1 cellular context compared by ENCODE assay signal in genomic region chr1:152034654-152035405, GRCh38.
TF ChIP-seq lines count a peak whose summit lies in the region.

No MANE protein-coding gene starts in this region.

TF ChIP-seq in K562, 482 proteins besides CTCF, POLR2A, EP300 and RAD21 (continued from another document and continues in another):
- TF ChIP-seq CREB3L1 (IDR thresholded peaks at IDR 0.05; ENCODE audit: borderline replicate concordance, low read depth) (no peak), RAD51 (IDR thresholded peaks at IDR 0.05; ENCODE audit: borderline replicate concordance, low read depth) (no peak; the same call in 1 of the 2 replicates), HMGXB4 (CRISPR knock-in tag; IDR thresholded peaks at IDR 0.05) (no peak), SNRNP70 (optimal IDR thresholded peaks at IDR 0.05; ENCODE audit: low read depth, low read length) (no peak), CAMTA2 (CRISPR knock-in tag; conservative IDR thresholded peaks at IDR 0.05) (no peak), E4F1 (CRISPR knock-in tag; IDR thresholded peaks at IDR 0.05; ENCODE audit: borderline replicate concordance) (no peak), PBX2 (CRISPR knock-in tag; IDR thresholded peaks at IDR 0.05; ENCODE audit: low read depth) (peak; percentile 39; the same call in 1 of the 2 replicates), PBX2 (tag; conservative IDR thresholded peaks at IDR 0.05; ENCODE audit: low read depth) (peak; percentile 94), HDAC2 (IDR thresholded peaks at IDR 0.05) (peak; percentile 49; the same call in 1 of the 2 replicates), TCFL5 (CRISPR knock-in tag; conservative IDR thresholded peaks at IDR 0.05) (no peak), ZBED1 (IDR thresholded peaks at IDR 0.05) (no peak), ATF1 (CRISPR knock-in tag; IDR thresholded peaks at IDR 0.05) (no peak), ATF1 (tag; IDR thresholded peaks at IDR 0.05) (peak; percentile 37; the same call in 1 of the 2 replicates), RBM22 (IDR thresholded peaks at IDR 0.05; ENCODE audit: low read depth, low read length, poor library complexity, severe bottlenecking) (no peak), JUND (IDR thresholded peaks at IDR 0.05; ENCODE audit: borderline replicate concordance, low read depth, low read length) (peak; percentile 41; the same call in 1 of the 2 replicates), JUND (tag; IDR thresholded peaks at IDR 0.05; ENCODE audit: borderline replicate concordance, low read depth, low read length) (peak; percentile 21; the same call in 2 of the 3 replicates), MCM5 (IDR thresholded peaks at IDR 0.05; ENCODE audit: low read depth) (no peak), NFATC3 (IDR thresholded peaks at IDR 0.05) (peak; percentile 29; the same call in 1 of the 2 replicates), DLX4 (CRISPR knock-in tag; IDR thresholded peaks at IDR 0.05) (no peak), ZNF583 (CRISPR knock-in tag; IDR thresholded peaks at IDR 0.05) (no peak), ZNF175 (CRISPR knock-in tag; IDR thresholded peaks at IDR 0.05; ENCODE audit: low read depth) (no peak), HCFC1 (IDR thresholded peaks at IDR 0.05; ENCODE audit: low read depth, low read length) (no peak), HMG20A (CRISPR knock-in tag; conservative IDR thresholded peaks at IDR 0.05) (no peak), CBX1 (IDR thresholded peaks at IDR 0.05; ENCODE audit: low read depth) (no peak), SIN3A (IDR thresholded peaks at IDR 0.05; ENCODE audit: borderline replicate concordance in 2 of 2, control insufficient read depth in 1 of 2, low read depth in 2 of 2, low read length in 2 of 2) (0 out of 4 replicates have a peak, but pooled peaks of 1 of the 2 experiments have one; percentile 58), L3MBTL2 (IDR thresholded peaks at IDR 0.05) (peak; percentile 76), ZNF140 (CRISPR knock-in tag; IDR thresholded peaks at IDR 0.05) (no peak), POLR2AphosphoS2 (IDR thresholded peaks at IDR 0.05; ENCODE audit: low read length) (0 out of 2 replicates have a peak, but pooled peaks have one; percentile 44), ZNF133 (CRISPR knock-in tag; IDR thresholded peaks at IDR 0.05) (no peak), ZNF511 (CRISPR knock-in tag; IDR thresholded peaks at IDR 0.05) (no peak), EZH2 (IDR thresholded peaks at IDR 0.05; ENCODE audit: borderline replicate concordance, low read depth, low read length) (no peak), ZNF512 (tag; IDR thresholded peaks at IDR 0.05) (no peak), ZSCAN32 (CRISPR knock-in tag; IDR thresholded peaks at IDR 0.05) (no peak), CHD4 (IDR thresholded peaks at IDR 0.05; ENCODE audit: insufficient read depth, insufficient replicate concordance, low read depth, low read length, poor library complexity, severe bottlenecking) (no peak), PHB (CRISPR knock-in tag; IDR thresholded peaks at IDR 0.05) (no peak), CHCHD3 (CRISPR knock-in tag; IDR thresholded peaks at IDR 0.05) (peak; percentile 6; the same call in 1 of the 2 replicates), CREM (IDR thresholded peaks at IDR 0.05; ENCODE audit: low read depth) (peak; percentile 4; the same call in 1 of the 2 replicates), HIVEP1 (CRISPR knock-in tag; IDR thresholded peaks at IDR 0.05) (no peak), ZNF121 (CRISPR knock-in tag; conservative IDR thresholded peaks at IDR 0.05) (no peak), NR1H2 (CRISPR knock-in tag; IDR thresholded peaks at IDR 0.05) (no peak), HDAC1 (IDR thresholded peaks at IDR 0.05) (peak in 1 of 2 experiments; percentile 69; a peak in 3 of 4 replicates), ZC3H4 (CRISPR knock-in tag; IDR thresholded peaks at IDR 0.05; ENCODE audit: borderline replicate concordance) (no peak), E2F6 (IDR thresholded peaks at IDR 0.05; ENCODE audit: borderline replicate concordance in 1 of 2, extremely low read depth in 1 of 2, insufficient read depth in 1 of 2, insufficient read length in 1 of 2, low read depth in 1 of 2, low read length in 1 of 2, poor library complexity in 1 of 2, severe bottlenecking in 1 of 2) (peak in 1 of 2 experiments; percentile 15), JUN (IDR thresholded peaks at IDR 0.05; ENCODE audit: borderline replicate concordance, low read depth, low read length) (peak; percentile 28; the same call in 1 of the 2 replicates), JUN (CRISPR knock-in tag; IDR thresholded peaks at IDR 0.05; ENCODE audit: borderline replicate concordance) (no peak), BRCA1 (IDR thresholded peaks at IDR 0.05) (no peak), BRCA1 (CRISPR knock-in tag; IDR thresholded peaks at IDR 0.05) (no peak), ILF3 (IDR thresholded peaks at IDR 0.05; ENCODE audit: borderline replicate concordance) (no peak), ESRRB (CRISPR knock-in tag; IDR thresholded peaks at IDR 0.05; ENCODE audit: borderline replicate concordance) (no peak), ZBTB12 (CRISPR knock-in tag; IDR thresholded peaks at IDR 0.05) (no peak), MEF2A (IDR thresholded peaks at IDR 0.05; ENCODE audit: control insufficient read depth, low read depth, low read length) (no peak), ZNF354B (CRISPR knock-in tag; IDR thresholded peaks at IDR 0.05) (no peak), HLTF (IDR thresholded peaks at IDR 0.05) (no peak), STAT6 (CRISPR knock-in tag; IDR thresholded peaks at IDR 0.05) (no peak), TARDBP (IDR thresholded peaks at IDR 0.05) (no peak), RBBP5 (IDR thresholded peaks at IDR 0.05; ENCODE audit: borderline replicate concordance, insufficient read depth, low read length, poor library complexity, severe bottlenecking) (peak; percentile 79)
